In the genomic region with DNA sequence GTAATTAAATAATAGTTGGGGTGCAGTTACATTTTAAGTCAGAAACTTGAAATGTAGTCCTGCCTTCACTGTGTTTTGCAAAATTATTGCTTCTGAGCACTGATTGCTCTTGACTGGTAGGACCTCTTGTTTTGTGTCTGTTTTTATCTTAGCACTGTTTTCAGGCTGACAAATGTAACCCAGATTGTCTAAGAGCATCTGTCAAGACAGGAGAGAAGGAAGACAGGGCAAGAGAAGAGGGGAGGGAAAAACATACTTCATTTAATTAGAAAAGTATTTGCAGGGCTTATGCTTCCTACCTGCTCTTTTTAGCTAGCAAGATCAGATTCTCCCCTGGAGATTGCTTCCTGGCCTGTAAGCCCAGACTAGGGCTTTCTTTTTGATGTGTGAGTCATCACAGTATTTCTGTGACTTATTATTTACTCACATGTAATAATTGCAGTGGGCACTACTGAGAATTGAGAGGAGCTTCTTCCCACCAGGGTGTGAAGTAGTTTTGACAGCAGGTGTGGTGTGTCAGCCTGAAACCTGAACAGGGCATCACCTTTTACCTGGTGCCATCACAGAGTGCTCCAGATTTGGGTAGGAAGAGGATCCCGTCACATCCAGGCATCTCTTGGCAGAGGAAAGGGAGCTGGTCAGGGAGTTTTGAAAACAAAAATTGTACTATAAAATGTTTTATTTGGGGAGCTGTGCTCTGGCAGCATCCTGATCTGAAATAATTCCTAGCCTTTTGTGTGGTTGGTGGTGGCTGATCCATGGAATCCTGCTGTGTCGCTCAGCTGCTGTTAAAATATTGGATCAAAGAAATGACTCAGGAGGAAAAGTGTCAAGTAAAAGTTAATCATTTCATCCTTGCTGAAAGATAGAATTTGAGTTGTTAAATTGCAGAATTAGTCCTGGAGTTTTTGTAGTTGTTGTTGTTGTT, we compare ENCODE assay signal across 1 cellular context.
TF ChIP-seq lines count a peak whose summit lies in the region.

No MANE protein-coding gene starts in this region.

TF ChIP-seq in GM12878, 131 proteins besides CTCF, POLR2A, EP300 and RAD21 (continued from another document):
- TF ChIP-seq SUZ12 (IDR thresholded peaks at IDR 0.05; ENCODE audit: unreplicated experiment) (no peak), ELK1 (IDR thresholded peaks at IDR 0.05; ENCODE audit: low read depth, low read length) (no peak), KAT2A (conservative IDR thresholded peaks at IDR 0.05; ENCODE audit: control insufficient read depth, low read depth, low read length) (no peak), TCF12 (IDR thresholded peaks at IDR 0.05; ENCODE audit: low read depth, low read length) (peak; percentile 74; the same call in 1 of the 2 replicates), MXI1 (IDR thresholded peaks at IDR 0.05; ENCODE audit: low read depth, low read length) (no peak), GATAD2B (conservative IDR thresholded peaks at IDR 0.05; ENCODE audit: low read depth) (0 out of 2 replicates have a peak, but pooled peaks have one; percentile 22), EED (IDR thresholded peaks at IDR 0.05; ENCODE audit: low read depth) (peak; percentile 46; the same call in 1 of the 2 replicates), IKZF2 (IDR thresholded peaks at IDR 0.05) (peak; percentile 59 to 79; a peak in 3 of 4 replicates), IKZF1 (conservative IDR thresholded peaks at IDR 0.05) (peak; percentile 65; the same call in 1 of the 2 replicates), NR2F1 (conservative IDR thresholded peaks at IDR 0.05) (peak; percentile 47; the same call in 1 of the 2 replicates), BCL11A (IDR thresholded peaks at IDR 0.05; ENCODE audit: low read depth, low read length) (peak; percentile 73; the same call in 1 of the 2 replicates), PKNOX1 (IDR thresholded peaks at IDR 0.05) (peak; percentile 22; the same call in 1 of the 2 replicates), NR2C2 (IDR thresholded peaks at IDR 0.05; ENCODE audit: borderline replicate concordance, control insufficient read depth, insufficient read length, low read depth) (no peak), MTA2 (IDR thresholded peaks at IDR 0.05; ENCODE audit: low read depth) (peak; percentile 77), CHD2 (IDR thresholded peaks at IDR 0.05; ENCODE audit: borderline replicate concordance, low read depth, low read length) (no peak), BACH1 (IDR thresholded peaks at IDR 0.05; ENCODE audit: borderline replicate concordance) (peak; percentile 38; the same call in 1 of the 2 replicates)
- TF ChIP-seq, protein P1, sequence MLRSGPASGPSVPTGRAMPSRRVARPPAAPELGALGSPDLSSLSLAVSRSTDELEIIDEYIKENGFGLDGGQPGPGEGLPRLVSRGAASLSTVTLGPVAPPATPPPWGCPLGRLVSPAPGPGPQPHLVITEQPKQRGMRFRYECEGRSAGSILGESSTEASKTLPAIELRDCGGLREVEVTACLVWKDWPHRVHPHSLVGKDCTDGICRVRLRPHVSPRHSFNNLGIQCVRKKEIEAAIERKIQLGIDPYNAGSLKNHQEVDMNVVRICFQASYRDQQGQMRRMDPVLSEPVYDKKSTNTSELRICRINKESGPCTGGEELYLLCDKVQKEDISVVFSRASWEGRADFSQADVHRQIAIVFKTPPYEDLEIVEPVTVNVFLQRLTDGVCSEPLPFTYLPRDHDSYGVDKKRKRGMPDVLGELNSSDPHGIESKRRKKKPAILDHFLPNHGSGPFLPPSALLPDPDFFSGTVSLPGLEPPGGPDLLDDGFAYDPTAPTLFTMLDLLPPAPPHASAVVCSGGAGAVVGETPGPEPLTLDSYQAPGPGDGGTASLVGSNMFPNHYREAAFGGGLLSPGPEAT (IDR thresholded peaks at IDR 0.05; ENCODE audit: low read depth): 0 out of 2 replicates have a peak, but pooled peaks have one; percentile 25
